In the genomic region with DNA sequence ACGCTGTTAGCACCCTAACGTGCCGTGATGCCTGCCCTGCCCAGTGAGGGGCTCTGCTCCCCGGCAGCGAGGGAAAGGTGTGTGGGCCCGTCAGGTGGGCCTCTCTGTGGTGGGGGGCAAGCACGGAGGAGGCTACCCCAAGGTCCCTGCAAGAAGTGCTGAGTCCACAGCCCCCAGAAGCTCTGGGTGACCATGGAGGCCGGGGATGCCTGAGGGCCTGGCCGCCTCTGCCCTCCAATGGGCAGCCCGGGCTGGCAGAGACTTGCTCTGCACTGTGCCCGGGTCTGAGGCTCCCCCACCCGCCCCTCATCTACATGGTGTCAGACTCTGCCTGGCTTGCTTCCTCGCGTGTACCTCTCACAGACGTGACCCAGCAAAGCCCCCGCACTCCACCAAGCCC, we compare ENCODE assay signal across 14 cellular contexts. TPM values are rescaled to one million over a fixed set of nuclear protein-coding genes. Genes with fewer than 3 reads are reported as not detected.
DNase-seq lines count a peak whose midpoint lies in the region; ATAC-seq and TF ChIP-seq lines count a peak whose summit lies in the region.
"Had no signal": no experiment of that assay in that cellular context is flagged by ENCODE, and none has a peak within 500 bp of the region (broad histone marks: within the 10 kb centered on the region; RNA-seq: fewer than 3 reads in every experiment).

No MANE protein-coding gene starts in this region.

- no peaks in the 10 kb centered on the region for H3K27me3 ChIP-seq in right cardiac atrium (ENCODE audit: control insufficient read depth, insufficient read depth)
- H3K27me3 ChIP-seq in mesenchymal stem cell (ENCODE audit: control insufficient read depth in 1 of 2, insufficient read depth in 1 of 2, low read length in 2 of 2): no peaks in the 10 kb centered on the region
- no peaks in the 10 kb centered on the region for H3K27me3 ChIP-seq in body of pancreas
- H3K27me3 ChIP-seq: BLaER1 treated with 17β-estradiol and CSF1 and Interleukin-3, amounts not matched to agents 10 nM and 100 nM had no signal

- intact Hi-C loops in right cardiac atrium (cut with DNase I) (no loop called here), cardiac septum (cut with DNase I) (no loop called here), body of pancreas (cut with DNase I) (loop anchor here (10.0 kb wide), 1 partner anchor 202 kb away; no protein-coding TSS in a partner anchor)

- no peak overlapping the region for H2AK5ac ChIP-seq in mesenchymal stem cell (ENCODE audit: low read length, severe bottlenecking)

- H3K36me3 Mint-ChIP-seq in T-helper 17 cell (ENCODE audit: low read depth): no peaks in the 10 kb centered on the region

- no peak overlapping the region for H2BK5ac ChIP-seq in mesenchymal stem cell (ENCODE audit: low read depth, low read length, poor library complexity, severe bottlenecking)

- DNase-seq in right cardiac atrium (peak in 2 of 3 donors; percentile 37 to 41), cardiac septum (ENCODE audit: low spot score) (no peak), T-helper 17 cell (no peak), mesenchymal stem cell (no peak), NCI-H524 treated with DMSO at 0.1 percent for 48 hours (lab: John Stamatoyannopoulos, UW) (no peak), body of pancreas (no peak)
- DNase-seq: Calu3; CD8-positive, alpha-beta T cell; DMS79 treated with DMSO at 0.1 percent for 48 hours; GF-D8; HCEC 1CT had no signal

- no peak overlapping the region for H3K18ac ChIP-seq in mesenchymal stem cell (ENCODE audit: low read depth in 1 of 2, low read length in 2 of 2)

- H3K27ac ChIP-seq in right cardiac atrium (ENCODE audit: low read length) (no peak overlapping the region), mesenchymal stem cell (ENCODE audit: low read length, poor library complexity, severe bottlenecking) (no peak overlapping the region), body of pancreas (no peak overlapping the region)

- H3K27me3 Mint-ChIP-seq in T-helper 17 cell: no peaks in the 10 kb centered on the region
- H3K27me3 Mint-ChIP-seq: B cell had no signal

- no peak overlapping the region for H3K4me3 ChIP-seq in right cardiac atrium (ENCODE audit: low read length)
- H3K4me3 ChIP-seq in mesenchymal stem cell (ENCODE audit: insufficient read depth in 1 of 2, low read depth in 1 of 2, low read length in 2 of 2): no peak overlapping the region
- no peak overlapping the region for H3K4me3 ChIP-seq in body of pancreas
- H3K4me3 ChIP-seq: BLaER1 treated with 17β-estradiol and CSF1 and Interleukin-3, amounts not matched to agents 10 nM and 100 nM; GM23338 had no signal

- H3K36me3 ChIP-seq in mesenchymal stem cell (ENCODE audit: control insufficient read depth in 1 of 2, insufficient read depth in 2 of 2, low read depth in 1 of 2, low read length in 2 of 2) (peaks cover 41 to 82% of the 10 kb centered on the region in 2 experiments), body of pancreas (replicated peaks in 1 of 2; ENCODE audit: insufficient read depth in 1 of 2, low read depth in 2 of 2) (peaks cover 0 to 20% of the 10 kb centered on the region in 2 donors)

- peak overlapping the region; percentile 49 for H4K91ac ChIP-seq in mesenchymal stem cell (ENCODE audit: low read length)

- no peak for TF ChIP-seq CTCF in body of pancreas (IDR thresholded peaks at IDR 0.05)

- H3K9me3 ChIP-seq in right cardiac atrium (ENCODE audit: control insufficient read depth, low read length) (no peaks in the 10 kb centered on the region), T-helper 17 cell (ENCODE audit: control insufficient read depth, low read length, poor library complexity, severe bottlenecking) (no peaks in the 10 kb centered on the region), mesenchymal stem cell (ENCODE audit: control insufficient read depth, low read length) (no peaks in the 10 kb centered on the region), body of pancreas (no peaks in the 10 kb centered on the region)
- H3K9me3 ChIP-seq: BLaER1 treated with 17β-estradiol and CSF1 and Interleukin-3, amounts not matched to agents 10 nM and 100 nM had no signal

- H3K4ac ChIP-seq in mesenchymal stem cell (ENCODE audit: low read depth in 1 of 2, low read length in 2 of 2): no peak overlapping the region

- H3K9ac ChIP-seq in mesenchymal stem cell (ENCODE audit: low read length): no peak overlapping the region

- no peak overlapping the region for H3K14ac ChIP-seq in mesenchymal stem cell (ENCODE audit: low read length in 2 of 2)

- no peak overlapping the region for H2BK12ac ChIP-seq in mesenchymal stem cell (ENCODE audit: low read length in 2 of 2)

- peaks cover 51% of the 10 kb centered on the region for H3K79me1 ChIP-seq in mesenchymal stem cell (replicated peaks; ENCODE audit: low read length, poor library complexity, severe bottlenecking)

- peaks cover 29% of the 10 kb centered on the region for H3K4me1 Mint-ChIP-seq in T-helper 17 cell

- H3K27ac Mint-ChIP-seq in T-helper 17 cell: peak overlapping the region; percentile 29
- H3K27ac Mint-ChIP-seq: B cell; CD8-positive, alpha-beta T cell; GM23338 had no signal

- no peak overlapping the region for H3K4me3 Mint-ChIP-seq in T-helper 17 cell
- H3K4me3 Mint-ChIP-seq: B cell; CD8-positive, alpha-beta T cell; GM23338 had no signal

- WGBS in right cardiac atrium: 96% methylated on average over 16 of the region's 16 CpGs
- 95% methylated on average over 16 of the region's 16 CpGs for WGBS in mesenchymal stem cell
- 88 to 93% methylated on average over 10 to 16 of the region's 16 CpGs for WGBS in body of pancreas, 2 donors

- ATAC-seq in right cardiac atrium: no peak
- no peak for ATAC-seq in T-helper 17 cell
- no peak for ATAC-seq in body of pancreas
- ATAC-seq: CD8-positive, alpha-beta T cell; GM23338 had no signal

- no peak overlapping the region for H2BK120ac ChIP-seq in mesenchymal stem cell (ENCODE audit: low read depth, low read length)

- H3K23ac ChIP-seq in mesenchymal stem cell (ENCODE audit: low read length in 2 of 2): no peak overlapping the region

- H4K8ac ChIP-seq in mesenchymal stem cell (ENCODE audit: low read length): no peak overlapping the region

- no peaks in the 10 kb centered on the region for H3K4me1 ChIP-seq in right cardiac atrium (ENCODE audit: control insufficient read depth, insufficient read depth, low read length)
- no peaks in the 10 kb centered on the region for H3K4me1 ChIP-seq in mesenchymal stem cell (ENCODE audit: control insufficient read depth, insufficient read depth, low read depth, low read length)
- H3K4me1 ChIP-seq in body of pancreas: peaks cover 13% of the 10 kb centered on the region

- H2BK15ac ChIP-seq in mesenchymal stem cell (ENCODE audit: low read depth, poor library complexity, severe bottlenecking): no peak overlapping the region

- TF ChIP-seq POLR2A in body of pancreas (IDR thresholded peaks at IDR 0.05): no peak

- H2AFZ ChIP-seq in mesenchymal stem cell (ENCODE audit: low read depth, low read length): no peak overlapping the region
- H2AFZ ChIP-seq: GM23338 had no signal

- no peak overlapping the region for H3K4me2 ChIP-seq in mesenchymal stem cell (ENCODE audit: low read length, poor library complexity, severe bottlenecking)
- H3K4me2 ChIP-seq: GM23338 had no signal

RNA-seq across cellular contexts. Expression of a gene that starts 12.2 kb away (rescaled TPM):
- 10 to 100 TPM; 50.8 to 63.9 (median 53.5) TPM for total RNA-seq in right cardiac atrium
- polyA plus RNA-seq in right cardiac atrium: 61.5 TPM
- 36.0 TPM for total RNA-seq in cardiac septum
- 10 to 100 TPM; 59.4 to 98.4 TPM for total RNA-seq in T-helper 17 cell
- 54.5 TPM for polyA plus RNA-seq in mesenchymal stem cell (2013, experiment 1 of 2)
- polyA plus RNA-seq in mesenchymal stem cell (2013, experiment 2 of 2): 52.5 TPM
- total RNA-seq in body of pancreas: 100 to 1,000 TPM; 102 to 203 TPM

RNA-seq across cellular contexts. Expression of a gene that starts 43.8 kb away (rescaled TPM):
- total RNA-seq in right cardiac atrium (10 to 100 TPM; 51.5 to 75.4 (median 62.5) TPM), cardiac septum (61.0 TPM), T-helper 17 cell (10 to 100 TPM; 30.6 to 37.0 TPM), body of pancreas (10 to 100 TPM; 20.8 to 26.5 TPM)
- 55.0 TPM for polyA plus RNA-seq in right cardiac atrium
- polyA plus RNA-seq in mesenchymal stem cell (2013, experiment 1 of 2): 206 TPM
- polyA plus RNA-seq in mesenchymal stem cell (2013, experiment 2 of 2): 215 TPM

RNA-seq across cellular contexts. Expression of a gene that starts 44.0 kb away (rescaled TPM):
- 10 to 100 TPM; 12.5 to 17.7 (median 14.2) TPM for total RNA-seq in right cardiac atrium
- polyA plus RNA-seq in right cardiac atrium: 12.6 TPM
- total RNA-seq in cardiac septum: 12.6 TPM
- total RNA-seq in T-helper 17 cell: 10 to 100 TPM; 84.1 to 90.9 TPM
- polyA plus RNA-seq in mesenchymal stem cell (2013, experiment 1 of 2): 17.7 TPM
- polyA plus RNA-seq in mesenchymal stem cell (2013, experiment 2 of 2): 18.9 TPM
- 100 to 1,000 TPM in 1 of 2 donors, 10 to 100 TPM in 1; 31.9 to 102 TPM for total RNA-seq in body of pancreas

Comparison
In these comparisons a context has a peak if more than half of its experiments do, and no peak if none do; other contexts are left out.
1. DNase-seq: peak in right cardiac atrium (2 of 3); none in cardiac septum (single experiment), T-helper 17 cell (0 of 3), mesenchymal stem cell (single experiment), NCI-H524 treated with DMSO at 0.1 percent for 48 hours (single experiment) and body of pancreas (0 of 4).